Comparison of ENCODE assay signal across 1 cellular context in genomic region chr7:944744-945143, GRCh38.
TF ChIP-seq lines count a peak whose summit lies in the region.

No MANE protein-coding gene starts in this region.

TF ChIP-seq in H1, 55 proteins besides CTCF, POLR2A, EP300 and RAD21:
- TF ChIP-seq JUN (IDR thresholded peaks at IDR 0.05; ENCODE audit: low read depth, low read length) (no peak), CBX8 (IDR thresholded peaks at IDR 0.05; ENCODE audit: borderline replicate concordance, low read depth, low read length) (no peak), POU5F1 (IDR thresholded peaks at IDR 0.05; ENCODE audit: low read depth, low read length) (no peak)
